ENCODE assay signal across 37 cellular contexts in the genomic region with DNA sequence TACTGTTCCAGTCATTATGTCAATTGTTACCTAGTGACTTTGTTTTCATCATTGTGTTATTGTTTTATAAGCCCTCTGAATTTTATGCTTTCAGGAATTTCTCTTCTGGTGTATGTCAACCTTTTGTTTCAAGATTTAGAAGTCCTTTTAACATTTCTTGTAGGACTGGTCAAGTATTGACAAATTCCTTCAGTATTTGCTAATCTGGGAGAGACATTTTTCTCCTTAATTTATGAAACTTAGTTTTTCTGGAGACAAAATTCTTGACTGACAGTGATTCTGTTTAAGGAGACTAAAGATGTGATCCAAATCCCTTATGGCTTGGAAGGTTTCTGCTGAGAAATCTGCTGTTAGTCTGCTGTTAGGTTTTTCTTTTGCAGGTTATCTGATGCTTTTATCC.
DNase-seq lines count a peak whose midpoint lies in the region; ATAC-seq, FAIRE-seq and TF ChIP-seq lines count a peak whose summit lies in the region.
"Had no signal": no experiment of that assay in that cellular context is flagged by ENCODE, and none has a peak within 500 bp of the region (broad histone marks: within the 10 kb centered on the region; RNA-seq: fewer than 3 reads in every experiment).

No MANE protein-coding gene starts in this region.

- H4K20me1 ChIP-seq in HepG2 (ENCODE audit: insufficient read depth, low read length) (no peaks in the 10 kb centered on the region), astrocyte (ENCODE audit: insufficient read depth, low read length) (no peaks in the 10 kb centered on the region), keratinocyte (ENCODE audit: control insufficient read depth, extremely low read depth, insufficient read depth, low read length) (no peaks in the 10 kb centered on the region)
- H4K20me1 ChIP-seq: BLaER1; BLaER1 treated with 17β-estradiol and CSF1 and Interleukin-3, amounts not matched to agents 10 nM and 100 nM had no signal

- H3K9me3 Mint-ChIP-seq in astrocyte (ENCODE audit: unreplicated experiment): peaks cover 10% of the 10 kb centered on the region

- in situ Hi-C loops in HepG2 (cut with HindIII; ENCODE audit: extremely low pct_ligation_motif_present, low pct_unique_long_range_greater_than_20kb): no loop called here

- no peak for TF ChIP-seq RAD21 in HepG2 (CRISPR knock-in tag; IDR thresholded peaks at IDR 0.05)

- intact Hi-C loops in HepG2 (cut with micrococcal nuclease; ENCODE audit: unreplicated experiment): no loop called here
- intact Hi-C loops in right lobe of liver (cut with DNase I): no loop called here

- no peaks in the 10 kb centered on the region for H3K36me3 Mint-ChIP-seq in astrocyte (ENCODE audit: low read depth, unreplicated experiment)
- H3K36me3 Mint-ChIP-seq: CD14-positive monocyte had no signal

- no peaks in the 10 kb centered on the region for H3K36me3 ChIP-seq in HepG2 (replicated peaks in 1 of 2; ENCODE audit: control insufficient read depth in 1 of 2, insufficient read depth in 2 of 2, low read length in 2 of 2)
- H3K36me3 ChIP-seq in right lobe of liver: no peaks in the 10 kb centered on the region
- H3K36me3 ChIP-seq in HEK293 (ENCODE audit: control insufficient read depth in 2 of 2, insufficient read depth in 1 of 2, low read length in 2 of 2): no peaks in the 10 kb centered on the region
- H3K36me3 ChIP-seq in astrocyte (ENCODE audit: insufficient read depth, low read length): no peaks in the 10 kb centered on the region
- H3K36me3 ChIP-seq in keratinocyte (ENCODE audit: control insufficient read depth in 2 of 2, extremely low read depth in 1 of 2, insufficient read depth in 2 of 2, low read length in 2 of 2): no peaks in the 10 kb centered on the region
- H3K36me3 ChIP-seq: BE2C; BLaER1; BLaER1 treated with 17β-estradiol and CSF1 and Interleukin-3, amounts not matched to agents 10 nM and 100 nM had no signal

- no peak for TF ChIP-seq EP300 in HepG2 (IDR thresholded peaks at IDR 0.05; ENCODE audit: low read depth in 2 of 2, low read length in 2 of 2)
- TF ChIP-seq EP300 in HepG2 (CRISPR knock-in tag; IDR thresholded peaks at IDR 0.05; ENCODE audit: borderline replicate concordance): no peak

- no peak overlapping the region for H3K27ac Mint-ChIP-seq in astrocyte (ENCODE audit: unreplicated experiment)
- H3K27ac Mint-ChIP-seq: B cell; CD14-positive monocyte; CD4-positive, alpha-beta memory T cell; CD4-positive, alpha-beta T cell; CD4-positive, CD25-positive, alpha-beta regulatory T cell; CD8-positive, alpha-beta memory T cell; CD8-positive, alpha-beta T cell had no signal

- H3K9me3 ChIP-seq in HepG2 (ENCODE audit: low read length) (peaks cover 28% of the 10 kb centered on the region), right lobe of liver (peaks cover 0 to 15% (median 3%) of the 10 kb centered on the region in 4 donors), HEK293 (ENCODE audit: control insufficient read depth, insufficient read depth, low read depth, low read length) (no peaks in the 10 kb centered on the region), astrocyte (ENCODE audit: insufficient read depth, low read depth, low read length) (no peaks in the 10 kb centered on the region), keratinocyte (ENCODE audit: control insufficient read depth, low read depth, low read length) (no peaks in the 10 kb centered on the region)
- H3K9me3 ChIP-seq: BE2C had no signal

- POLR2A ChIA-PET in HepG2 (lab: Yijun Ruan, JAX): no interaction called here
- POLR2A ChIA-PET in HEK293 (lab: Yijun Ruan, JAX): no interaction called here

- TF ChIP-seq CTCF in HepG2 (CRISPR knock-in tag; IDR thresholded peaks at IDR 0.05): no peak
- TF ChIP-seq CTCF in right lobe of liver (IDR thresholded peaks at IDR 0.05): no peak
- TF ChIP-seq CTCF in HEK293 (tag by site-specific recombination; IDR thresholded peaks at IDR 0.05): no peak
- no peak for TF ChIP-seq CTCF in astrocyte (IDR thresholded peaks at IDR 0.05; ENCODE audit: insufficient read depth, low read depth, low read length)
- TF ChIP-seq CTCF in keratinocyte (optimal IDR thresholded peaks at IDR 0.05 in 1 of 3, IDR thresholded peaks at IDR 0.05 in 1 of 3, conservative IDR thresholded peaks at IDR 0.05 in 1 of 3; ENCODE audit: extremely low read depth in 1 of 3, insufficient read depth in 2 of 3, low read length in 3 of 3): no peak

- CTCF ChIA-PET in HepG2 (lab: Yijun Ruan, JAX; ENCODE audit: low intra/inter-chr PET ratio, low total read pairs): no interaction called here
- CTCF ChIA-PET in HEK293 (lab: Yijun Ruan, JAX): no interaction called here

- H3K9me1 ChIP-seq in keratinocyte (ENCODE audit: control insufficient read depth, extremely low read depth, insufficient read depth, low read length): no peaks in the 10 kb centered on the region

- no peak for FAIRE-seq in HepG2 (lab: Jason Lieb, UNC)
- peak; percentile 32 for FAIRE-seq in astrocyte (lab: Jason Lieb, UNC)
- peak; percentile 13 for FAIRE-seq in keratinocyte (lab: Jason Lieb, UNC)
- FAIRE-seq: A204.1, A549, D721Med had no signal

- BruUV-seq in HepG2 (replicated peaks; lab: Mats Ljungman, UMichigan): no TSS peak

- ATAC-seq in HepG2 (no peak), right lobe of liver (no peak), GM19023 (IDR thresholded peaks at IDR 0.05; ENCODE audit: unreplicated experiment) (no peak), HG02610 (IDR thresholded peaks at IDR 0.05; ENCODE audit: unreplicated experiment) (no peak)
- ATAC-seq: A549; CD8-positive, alpha-beta T cell had no signal

- no peak overlapping the region for H3K9ac ChIP-seq in HepG2 (ENCODE audit: insufficient read depth, low read depth, low read length)
- no peak overlapping the region for H3K9ac ChIP-seq in astrocyte (ENCODE audit: low read length)
- no peak overlapping the region for H3K9ac ChIP-seq in keratinocyte (ENCODE audit: control insufficient read depth, extremely low read depth, insufficient read depth, low read length)
- H3K9ac ChIP-seq: BLaER1; BLaER1 treated with 17β-estradiol and CSF1 and Interleukin-3, amounts not matched to agents 10 nM and 100 nM had no signal

- no peaks in the 10 kb centered on the region for H3K27me3 Mint-ChIP-seq in astrocyte (ENCODE audit: low read depth, unreplicated experiment)
- H3K27me3 Mint-ChIP-seq: B cell; CD4-positive, alpha-beta memory T cell; CD4-positive, alpha-beta T cell; CD4-positive, CD25-positive, alpha-beta regulatory T cell had no signal

- H3K4me1 ChIP-seq in HepG2 (ENCODE audit: insufficient read depth, low read length) (no peaks in the 10 kb centered on the region), right lobe of liver (no peaks in the 10 kb centered on the region), HEK293 (ENCODE audit: control insufficient read depth, insufficient read depth, low read length) (no peaks in the 10 kb centered on the region), astrocyte (ENCODE audit: insufficient read depth, low read length) (no peaks in the 10 kb centered on the region), keratinocyte (ENCODE audit: control insufficient read depth, extremely low read depth, insufficient read depth, low read length) (peaks cover 6% of the 10 kb centered on the region)
- H3K4me1 ChIP-seq: A549; BE2C; BLaER1; BLaER1 treated with 17β-estradiol and CSF1 and Interleukin-3, amounts not matched to agents 10 nM and 100 nM; Caco-2 had no signal

- H2AFZ ChIP-seq in HepG2 (ENCODE audit: low read length) (no peak overlapping the region), astrocyte (ENCODE audit: low read depth, low read length) (no peak overlapping the region), keratinocyte (ENCODE audit: control insufficient read depth, low read length) (no peak overlapping the region)

- no peaks in the 10 kb centered on the region for H3K79me2 ChIP-seq in HepG2 (ENCODE audit: insufficient read depth, low read length)
- H3K79me2 ChIP-seq in astrocyte (ENCODE audit: insufficient read depth, low read length): no peaks in the 10 kb centered on the region
- H3K79me2 ChIP-seq in keratinocyte (ENCODE audit: control insufficient read depth, insufficient read depth, low read length): no peaks in the 10 kb centered on the region

- DNase-seq in HepG2 (ENCODE audit: low spot score): no peak
- no peak for DNase-seq in right lobe of liver
- no peak for DNase-seq in astrocyte (ENCODE audit: low read depth)
- no peak for DNase-seq in keratinocyte (ENCODE audit: low read depth, low spot score)
- no peak for DNase-seq in NCI-H226
- DNase-seq: 8988T; ACHN; AML-193; BE2C; C1 segment of cervical spinal cord; Caco-2; Calu3; CD4-positive, alpha-beta memory T cell; CD4-positive, alpha-beta T cell; CD4-positive, CD25-positive, alpha-beta regulatory T cell; CD8-positive, alpha-beta memory T cell; CD8-positive, alpha-beta T cell; COR-L47; DMS 273 treated with DMSO at 0.1 percent for 48 hours; DMS153; DMS53; DMS79; DMS79 treated with DMSO at 0.1 percent for 48 hours; DND-41; EL had no signal

- H3K4me3 Mint-ChIP-seq in astrocyte (ENCODE audit: unreplicated experiment): no peak overlapping the region
- H3K4me3 Mint-ChIP-seq: B cell; CD14-positive monocyte; CD4-positive, alpha-beta memory T cell; CD4-positive, alpha-beta T cell; CD4-positive, CD25-positive, alpha-beta regulatory T cell; CD8-positive, alpha-beta memory T cell; CD8-positive, alpha-beta T cell had no signal

- H3K27me3 ChIP-seq in HepG2 (ENCODE audit: control insufficient read depth in 1 of 2, insufficient read depth in 2 of 2, low read length in 2 of 2) (no peaks in the 10 kb centered on the region), right lobe of liver (no peaks in the 10 kb centered on the region), astrocyte (ENCODE audit: insufficient read depth, low read length) (no peaks in the 10 kb centered on the region), keratinocyte (ENCODE audit: control insufficient read depth, extremely low read depth, insufficient read depth, low read length) (no peaks in the 10 kb centered on the region)
- H3K27me3 ChIP-seq: BE2C; BLaER1; BLaER1 treated with 17β-estradiol and CSF1 and Interleukin-3, amounts not matched to agents 10 nM and 100 nM had no signal

- H3K4me3 ChIP-seq in HepG2 (replicated peaks in 1 of 3; ENCODE audit: insufficient read depth in 1 of 3, low read depth in 2 of 3, low read length in 3 of 3) (no peak overlapping the region), right lobe of liver (no peak overlapping the region), HEK293 (ENCODE audit: low read depth, low read length) (no peak overlapping the region), astrocyte (ENCODE audit: insufficient read depth, low read depth, low read length) (no peak overlapping the region), keratinocyte (ENCODE audit: control insufficient read depth in 2 of 3, extremely low read depth in 1 of 3, insufficient read depth in 2 of 3, low read depth in 1 of 3, low read length in 3 of 3) (no peak overlapping the region)
- H3K4me3 ChIP-seq: A549; BLaER1; BLaER1 treated with 17β-estradiol and CSF1 and Interleukin-3, amounts not matched to agents 10 nM and 100 nM had no signal

- no peak for TF ChIP-seq POLR2A in HepG2 (IDR thresholded peaks at IDR 0.05; ENCODE audit: insufficient read depth in 1 of 2, low read depth in 2 of 2, low read length in 2 of 2)
- TF ChIP-seq POLR2A in right lobe of liver (IDR thresholded peaks at IDR 0.05): no peak

- no peak overlapping the region for H3K27ac ChIP-seq in HepG2 (ENCODE audit: extremely low read length, insufficient read depth, low read length)
- H3K27ac ChIP-seq in right lobe of liver: no peak overlapping the region
- no peak overlapping the region for H3K27ac ChIP-seq in HEK293 (ENCODE audit: extremely low read depth, low read depth, low read length)
- H3K27ac ChIP-seq in astrocyte (ENCODE audit: low read depth, low read length): no peak overlapping the region
- H3K27ac ChIP-seq in keratinocyte (ENCODE audit: control insufficient read depth, insufficient read depth, low read length): no peak overlapping the region
- H3K27ac ChIP-seq: 22Rv1; A549; BLaER1; BLaER1 treated with 17β-estradiol and CSF1 and Interleukin-3, amounts not matched to agents 10 nM and 100 nM; C4-2B had no signal

- dilution Hi-C loops in keratinocyte (cut with MboI; ENCODE audit: extremely low pct_ligation_motif_present, low sequenced_read_pairs): no loop called here

- H3K4me1 Mint-ChIP-seq in astrocyte (ENCODE audit: low read depth, unreplicated experiment): no peaks in the 10 kb centered on the region
- H3K4me1 Mint-ChIP-seq: B cell; CD14-positive monocyte; CD4-positive, alpha-beta memory T cell; CD4-positive, CD25-positive, alpha-beta regulatory T cell; CD8-positive, alpha-beta memory T cell had no signal

- H3K4me2 ChIP-seq in HepG2 (ENCODE audit: low read depth, low read length) (no peak overlapping the region), astrocyte (ENCODE audit: low read length) (no peak overlapping the region), keratinocyte (ENCODE audit: control insufficient read depth, extremely low read depth, insufficient read depth, low read depth, low read length) (no peak overlapping the region)
- H3K4me2 ChIP-seq: A549; BLaER1; BLaER1 treated with 17β-estradiol and CSF1 and Interleukin-3, amounts not matched to agents 10 nM and 100 nM had no signal

Comparison
In these comparisons a context has a peak if more than half of its experiments do, and no peak if none do; other contexts are left out.
1. Of the 63 proteins assayed by ChIP-seq in both HepG2 and HEK293: peak only in HepG2: none; only in HEK293: SETDB1; in both: none; in neither: 62.